In the genomic region with DNA sequence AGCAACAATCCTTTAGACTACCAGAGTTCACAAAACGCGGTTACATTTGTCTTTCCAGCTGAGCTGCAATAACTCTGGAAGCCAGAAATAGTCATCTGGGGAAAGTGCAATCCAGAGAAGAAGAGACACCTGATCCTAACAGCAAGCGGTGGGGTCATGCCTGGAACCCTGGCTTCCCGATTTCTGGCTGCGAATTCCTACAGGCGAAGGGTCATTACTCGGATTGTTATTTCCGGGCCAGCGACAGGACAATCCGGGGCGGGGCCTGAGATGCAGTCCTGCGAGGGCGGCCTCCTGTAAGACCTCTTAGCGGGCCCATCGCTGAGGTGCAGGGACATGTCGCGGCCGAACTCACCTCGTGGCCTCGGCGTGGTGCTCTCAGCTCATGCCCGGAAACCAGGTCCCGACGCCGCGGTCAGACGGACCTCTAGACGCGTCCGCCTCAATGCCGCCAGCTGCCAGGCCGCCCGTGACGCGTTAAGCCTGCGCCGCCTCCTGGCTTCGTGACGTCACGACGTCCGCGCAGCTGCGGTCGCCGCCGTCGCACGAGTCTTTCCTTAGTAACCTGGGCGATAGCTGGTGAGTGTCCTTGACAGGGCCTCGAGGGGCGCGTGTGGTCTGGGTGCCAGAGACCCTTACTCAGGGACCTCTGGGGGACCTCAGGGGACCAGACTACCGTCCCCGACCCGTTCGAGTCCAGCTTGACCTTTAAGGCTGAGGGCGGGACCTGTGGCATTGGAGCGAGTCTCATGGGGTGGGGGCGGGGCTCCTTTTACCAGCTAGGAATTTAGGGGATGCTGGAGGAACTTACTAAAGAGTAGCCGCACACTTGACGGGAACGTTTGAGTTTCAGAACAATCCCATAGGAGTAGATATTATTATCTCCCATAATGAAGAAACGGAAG, we compare ENCODE assay signal across 1 cellular context.
TF ChIP-seq lines count a peak whose summit lies in the region.

Gene MRRF (plus strand): TSS at position 523 of the 905 bp plus-strand sequence. CDS start 6,010 bp downstream, outside the sequence.
A gene with protein sequence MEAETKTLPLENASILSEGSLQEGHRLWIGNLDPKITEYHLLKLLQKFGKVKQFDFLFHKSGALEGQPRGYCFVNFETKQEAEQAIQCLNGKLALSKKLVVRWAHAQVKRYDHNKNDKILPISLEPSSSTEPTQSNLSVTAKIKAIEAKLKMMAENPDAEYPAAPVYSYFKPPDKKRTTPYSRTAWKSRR (minus strand): TSS at position 481 of the 905 bp plus-strand sequence. CDS start 3,348 bp downstream, outside the sequence.

TF ChIP-seq in H1, 55 proteins besides CTCF, POLR2A, EP300 and RAD21:
- TF ChIP-seq MAX (IDR thresholded peaks at IDR 0.05): peak; percentile 99
- TF ChIP-seq, protein P1, sequence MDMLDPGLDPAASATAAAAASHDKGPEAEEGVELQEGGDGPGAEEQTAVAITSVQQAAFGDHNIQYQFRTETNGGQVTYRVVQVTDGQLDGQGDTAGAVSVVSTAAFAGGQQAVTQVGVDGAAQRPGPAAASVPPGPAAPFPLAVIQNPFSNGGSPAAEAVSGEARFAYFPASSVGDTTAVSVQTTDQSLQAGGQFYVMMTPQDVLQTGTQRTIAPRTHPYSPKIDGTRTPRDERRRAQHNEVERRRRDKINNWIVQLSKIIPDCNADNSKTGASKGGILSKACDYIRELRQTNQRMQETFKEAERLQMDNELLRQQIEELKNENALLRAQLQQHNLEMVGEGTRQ (IDR thresholded peaks at IDR 0.05; ENCODE audit: low read length): no peak
- TF ChIP-seq CTBP2 (IDR thresholded peaks at IDR 0.05; ENCODE audit: borderline replicate concordance, insufficient read depth, insufficient read length, low read length): no peak
- TF ChIP-seq SRF (IDR thresholded peaks at IDR 0.05; ENCODE audit: low read depth, low read length): peak; percentile 78
- 0 out of 2 replicates have a peak, but pooled peaks have one; percentile 26 for TF ChIP-seq SP4 (IDR thresholded peaks at IDR 0.05; ENCODE audit: low read length)
- peak; percentile 79 for TF ChIP-seq KDM5A (IDR thresholded peaks at IDR 0.05; ENCODE audit: low read length)
- peak; percentile 66 to 89; a peak in 3 of 4 replicates for TF ChIP-seq SIN3A (conservative IDR thresholded peaks at IDR 0.05 in 1 of 2, IDR thresholded peaks at IDR 0.05 in 1 of 2; ENCODE audit: low read depth in 1 of 2, low read length in 2 of 2)
- TF ChIP-seq CBX8 (IDR thresholded peaks at IDR 0.05; ENCODE audit: borderline replicate concordance, low read depth, low read length): no peak
- no peak for TF ChIP-seq SUZ12 (IDR thresholded peaks at IDR 0.05; ENCODE audit: low read length)
- no peak for TF ChIP-seq CEBPB (IDR thresholded peaks at IDR 0.05; ENCODE audit: low read depth, low read length)
- peak; percentile 37 for TF ChIP-seq SAP30 (IDR thresholded peaks at IDR 0.05; ENCODE audit: insufficient read depth, insufficient replicate concordance, low read length)
- no peak for TF ChIP-seq YY1 (IDR thresholded peaks at IDR 0.05; ENCODE audit: low read depth, low read length)
- peak; percentile 78; the same call in 1 of the 2 replicates for TF ChIP-seq ATF2 (IDR thresholded peaks at IDR 0.05; ENCODE audit: low read length)
- TF ChIP-seq CREB1 (IDR thresholded peaks at IDR 0.05): peak; percentile 100
- TF ChIP-seq SIRT6 (IDR thresholded peaks at IDR 0.05; ENCODE audit: low read length): no peak
- no peak for TF ChIP-seq BCL11A (IDR thresholded peaks at IDR 0.05; ENCODE audit: low read depth in 2 of 2, low read length in 2 of 2)
- TF ChIP-seq TBP (IDR thresholded peaks at IDR 0.05; ENCODE audit: low read depth, low read length): peak; percentile 72
- peak; percentile 66; the same call in 1 of the 2 replicates for TF ChIP-seq JUND (IDR thresholded peaks at IDR 0.05; ENCODE audit: low read length)
- no peak for TF ChIP-seq NANOG (IDR thresholded peaks at IDR 0.05; ENCODE audit: insufficient read depth, low read depth, low read length, poor library complexity, severe bottlenecking)
- peak; percentile 99 for TF ChIP-seq ASH2L (IDR thresholded peaks at IDR 0.05; ENCODE audit: low read length)
- TF ChIP-seq TCF12 (IDR thresholded peaks at IDR 0.05; ENCODE audit: low read depth, low read length): peak; percentile 45; the same call in 1 of the 2 replicates
- no peak for TF ChIP-seq SP2 (IDR thresholded peaks at IDR 0.05; ENCODE audit: low read length)
- peak; percentile 97 for TF ChIP-seq E2F6 (IDR thresholded peaks at IDR 0.05)
- no peak for TF ChIP-seq HDAC2 (IDR thresholded peaks at IDR 0.05; ENCODE audit: borderline replicate concordance in 1 of 2, low read depth in 2 of 2, low read length in 2 of 2)
- peak; percentile 96 for TF ChIP-seq POLR2AphosphoS5 (IDR thresholded peaks at IDR 0.05; ENCODE audit: low read depth, low read length)
- TF ChIP-seq RBBP5 (IDR thresholded peaks at IDR 0.05; ENCODE audit: borderline replicate concordance, low read depth, low read length): peak; percentile 93
- TF ChIP-seq TAF1 (IDR thresholded peaks at IDR 0.05; ENCODE audit: low read depth, low read length): peak; percentile 65
- no peak for TF ChIP-seq RNF2 (IDR thresholded peaks at IDR 0.05; ENCODE audit: borderline replicate concordance, low read depth, low read length, missing control alignments, poor library complexity, severe bottlenecking)
- no peak for TF ChIP-seq CHD1 (IDR thresholded peaks at IDR 0.05; ENCODE audit: low read depth, low read length)
- TF ChIP-seq, protein P2, sequence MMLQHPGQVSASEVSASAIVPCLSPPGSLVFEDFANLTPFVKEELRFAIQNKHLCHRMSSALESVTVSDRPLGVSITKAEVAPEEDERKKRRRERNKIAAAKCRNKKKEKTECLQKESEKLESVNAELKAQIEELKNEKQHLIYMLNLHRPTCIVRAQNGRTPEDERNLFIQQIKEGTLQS (IDR thresholded peaks at IDR 0.05; ENCODE audit: insufficient read depth, low read depth, low read length): peak; percentile 91
- TF ChIP-seq GTF2F1 (IDR thresholded peaks at IDR 0.05; ENCODE audit: borderline replicate concordance, low read depth, low read length): no peak
- TF ChIP-seq NRF1 (IDR thresholded peaks at IDR 0.05; ENCODE audit: low read depth, low read length): no peak
- TF ChIP-seq EGR1 (IDR thresholded peaks at IDR 0.05; ENCODE audit: borderline replicate concordance, low read depth, low read length): peak; percentile 47; the same call in 1 of the 2 replicates
- no peak for TF ChIP-seq KDM1A (IDR thresholded peaks at IDR 0.05; ENCODE audit: borderline replicate concordance, low read length)
- no peak for TF ChIP-seq ZNF274 (IDR thresholded peaks at IDR 0.05; ENCODE audit: borderline replicate concordance, extremely low read depth, low read length)
- TF ChIP-seq PHF8 (conservative IDR thresholded peaks at IDR 0.05; ENCODE audit: low read depth, low read length): peak; percentile 82
- TF ChIP-seq CHD2 (IDR thresholded peaks at IDR 0.05; ENCODE audit: low read length): peak; percentile 51
- no peak for TF ChIP-seq SIX5 (IDR thresholded peaks at IDR 0.05; ENCODE audit: low read depth, low read length)
- TF ChIP-seq TAF7 (optimal IDR thresholded peaks at IDR 0.05; ENCODE audit: borderline replicate concordance, low read depth, low read length): peak; percentile 70
- peak; percentile 62 for TF ChIP-seq BRCA1 (IDR thresholded peaks at IDR 0.05; ENCODE audit: low read depth, low read length)
- peak; percentile 16; the same call in 1 of the 2 replicates for TF ChIP-seq RFX5 (IDR thresholded peaks at IDR 0.05; ENCODE audit: borderline replicate concordance, low read depth, low read length)
- peak; percentile 100 for TF ChIP-seq KDM4A (IDR thresholded peaks at IDR 0.05; ENCODE audit: low read depth, low read length, severe bottlenecking)
TF ChIP-seq in H1: peak in this region for 24.
